ENCODE assay signal across 11 cellular contexts in genomic region chr14:61601923-61602732, GRCh38.
DNase-seq lines count a peak whose midpoint lies in the region; ATAC-seq, FAIRE-seq and TF ChIP-seq lines count a peak whose summit lies in the region.
"Had no signal": no experiment of that assay in that cellular context is flagged by ENCODE, and none has a peak within 500 bp of the region (broad histone marks: within the 10 kb centered on the region; RNA-seq: fewer than 3 reads in every experiment).

No MANE protein-coding gene starts in this region.

- H3K56ac ChIP-seq in H9 (ENCODE audit: insufficient read length, low read depth, low read length): no peak overlapping the region
- no peak overlapping the region for H3K56ac ChIP-seq in H1 (replicated peaks; ENCODE audit: insufficient read length, low read depth, low read length)

- no peak overlapping the region for H3K4me3 ChIP-seq in H1 (ENCODE audit: extremely low read depth in 1 of 4, insufficient read depth in 2 of 4, low read depth in 3 of 4, low read length in 4 of 4)
- H3K4me3 ChIP-seq in parathyroid adenoma (ENCODE audit: low read depth, low read length): no peak overlapping the region
- H3K4me3 ChIP-seq in CD8-positive, alpha-beta T cell (ENCODE audit: low read depth, low read length): no peak overlapping the region

- H3K4ac ChIP-seq in H9 (ENCODE audit: low read depth, low read length) (no peak overlapping the region), H1 (replicated peaks; ENCODE audit: insufficient read length, low read depth, low read length) (no peak overlapping the region)

- WGBS in H9 (ENCODE audit: extremely low coverage, insufficient read length, low lambda C conversion rate): no CpG with 5 or more reads among the region's 13 CpGs
- 76% methylated on average over 13 of the region's 13 CpGs; no CpG with 5 or more reads in 1 of the 2 experiments for WGBS in H1 (ENCODE audit: extremely low coverage in 1 of 2, insufficient coverage in 1 of 2, insufficient read length in 1 of 2, insufficient replicate concordance in 2 of 2, low coverage in 1 of 2, low lambda C conversion rate in 2 of 2, missing lambda C conversion rate in 1 of 2), 2 experiments

- H3K27ac Mint-ChIP-seq in H9: peak overlapping the region in 1 of 3 experiments; percentile 55; a peak in 2 of 7 replicates
- no peak overlapping the region for H3K27ac Mint-ChIP-seq in activated naive CD4-positive, alpha-beta T cell treated with anti-CD3 and anti-CD28 coated beads, Interleukin-2, amount 10 ng/mL, durations not matched to agents 7 days and 5 days
- H3K27ac Mint-ChIP-seq in CD8-positive, alpha-beta T cell: no peak overlapping the region
- H3K27ac Mint-ChIP-seq: T-helper 1 cell treated with Interleukin-12 subunit alpha and Interleukin-12 subunit beta and Interleukin-4 antibody, amounts not matched to agents 30 μg/mL and 1 μg/mL, for 36 hours had no signal

- H4K91ac ChIP-seq in H9 (ENCODE audit: insufficient read length, low read depth, low read length) (no peak overlapping the region), H1 (replicated peaks; ENCODE audit: insufficient read length, low read length) (no peak overlapping the region)

- CTCF ChIA-PET in H1 (lab: Charles Lee; ENCODE audit: partially characterized antibody): interaction anchor here (0.8 to 1.0 kb wide), 2 partner anchors 13 to 133 kb away, joined by 3 to 4 read pairs; no protein-coding TSS in a partner anchor
- CTCF ChIA-PET in activated naive CD4-positive, alpha-beta T cell treated with anti-CD3 and anti-CD28 coated beads, Interleukin-2, amount 10 ng/mL, durations not matched to agents 7 days and 5 days (lab: Charles Lee): no interaction called here
- CTCF ChIA-PET in CD8-positive, alpha-beta T cell (lab: Charles Lee): no interaction called here

- no peaks in the 10 kb centered on the region for H3K36me3 ChIP-seq in H1 (ENCODE audit: control insufficient read depth in 2 of 4, insufficient read depth in 4 of 4, low read length in 3 of 4)
- H3K36me3 ChIP-seq in parathyroid adenoma (ENCODE audit: control insufficient read depth, insufficient read depth, low read length): no peaks in the 10 kb centered on the region
- no peaks in the 10 kb centered on the region for H3K36me3 ChIP-seq in CD8-positive, alpha-beta T cell (ENCODE audit: insufficient read depth, low read length)

- DNase-seq in H9 (no peak), NOMO-1 treated with DMSO at 0.1 percent for 48 hours (lab: John Stamatoyannopoulos, UW; ENCODE audit: unreplicated experiment) (peak; percentile 86), H1 (ENCODE audit: low read depth in 1 of 2, low spot score in 2 of 2) (no peak)
- DNase-seq in activated naive CD4-positive, alpha-beta T cell treated with anti-CD3 and anti-CD28 coated beads, Interleukin-2, amount 10 ng/mL, durations not matched to agents 7 days and 5 days: no peak
- no peak for DNase-seq in CD8-positive, alpha-beta T cell
- DNase-seq: DMS153 had no signal

- H2BK120ac ChIP-seq in H9 (ENCODE audit: low read depth, low read length, poor library complexity, severe bottlenecking) (no peak overlapping the region), H1 (replicated peaks; ENCODE audit: low read depth, low read length) (no peak overlapping the region)

- intact Hi-C loops in CD8-positive, alpha-beta T cell (cut with DNase I, micrococcal nuclease): no loop called here

- no peak overlapping the region for H3T11ph ChIP-seq in H9 (ENCODE audit: low read length)

- no peak overlapping the region for H3K4me3 Mint-ChIP-seq in H9
- no peak overlapping the region for H3K4me3 Mint-ChIP-seq in activated naive CD4-positive, alpha-beta T cell treated with anti-CD3 and anti-CD28 coated beads, Interleukin-2, amount 10 ng/mL, durations not matched to agents 7 days and 5 days
- H3K4me3 Mint-ChIP-seq in CD8-positive, alpha-beta T cell: no peak overlapping the region
- H3K4me3 Mint-ChIP-seq: T-helper 1 cell treated with Interleukin-12 subunit alpha and Interleukin-12 subunit beta and Interleukin-4 antibody, amounts not matched to agents 30 μg/mL and 1 μg/mL, for 36 hours had no signal

- H3K9me3 Mint-ChIP-seq in H9: no peaks in the 10 kb centered on the region
- peaks cover 6% of the 10 kb centered on the region for H3K9me3 Mint-ChIP-seq in activated naive CD4-positive, alpha-beta T cell treated with anti-CD3 and anti-CD28 coated beads, Interleukin-2, amount 10 ng/mL, durations not matched to agents 7 days and 5 days
- H3K9me3 Mint-ChIP-seq in CD8-positive, alpha-beta T cell: no peaks in the 10 kb centered on the region

- H3K18ac ChIP-seq in H9 (ENCODE audit: insufficient read length, low read depth, low read length): no peak overlapping the region
- H3K18ac ChIP-seq in H1 (ENCODE audit: extremely low read depth, low read length): no peak overlapping the region

- no peak for TF ChIP-seq EP300 in H1 (IDR thresholded peaks at IDR 0.05; ENCODE audit: borderline replicate concordance in 1 of 2, low read depth in 2 of 2, low read length in 2 of 2)

- no peak for ATAC-seq in CD8-positive, alpha-beta T cell
- ATAC-seq in HG02973 (IDR thresholded peaks at IDR 0.05; ENCODE audit: unreplicated experiment) (no peak), HG03159 (IDR thresholded peaks at IDR 0.05; ENCODE audit: unreplicated experiment) (no peak)

- H2AK5ac ChIP-seq in H9 (ENCODE audit: insufficient read length, low read length) (no peak overlapping the region), H1 (ENCODE audit: low read depth, low read length) (no peak overlapping the region)

- H4K8ac ChIP-seq in H9 (replicated peaks; ENCODE audit: insufficient read length, low read depth, low read length) (no peak overlapping the region), H1 (ENCODE audit: extremely low read depth, insufficient read depth, low read length) (no peak overlapping the region)

- POLR2A ChIA-PET in H1 (lab: Charles Lee; ENCODE audit: partially characterized antibody): interaction anchor here (1.0 kb wide), 1 partner anchor 159 kb away, joined by 3 read pairs; no protein-coding TSS in a partner anchor
- POLR2A ChIA-PET in CD8-positive, alpha-beta T cell (lab: Charles Lee): no interaction called here

- no peaks in the 10 kb centered on the region for H3K9me3 ChIP-seq in H9 (ENCODE audit: control insufficient read depth, low read depth, low read length)
- H3K9me3 ChIP-seq in H1 (ENCODE audit: insufficient read depth in 2 of 2, low read depth in 1 of 2, low read length in 1 of 2): no peaks in the 10 kb centered on the region
- no peaks in the 10 kb centered on the region for H3K9me3 ChIP-seq in parathyroid adenoma (ENCODE audit: control insufficient read depth, low read length)
- H3K9me3 ChIP-seq in CD8-positive, alpha-beta T cell (ENCODE audit: low read length): no peaks in the 10 kb centered on the region

- H3K23me2 ChIP-seq in H9 (ENCODE audit: insufficient read length, low read depth, low read length, poor library complexity, severe bottlenecking): no peaks in the 10 kb centered on the region
- no peaks in the 10 kb centered on the region for H3K23me2 ChIP-seq in H1 (ENCODE audit: low read depth, low read length)

- no peaks in the 10 kb centered on the region for H3K27me3 Mint-ChIP-seq in H9 (ENCODE audit: low read depth)
- no peaks in the 10 kb centered on the region for H3K27me3 Mint-ChIP-seq in activated naive CD4-positive, alpha-beta T cell treated with anti-CD3 and anti-CD28 coated beads, Interleukin-2, amount 10 ng/mL, durations not matched to agents 7 days and 5 days
- no peaks in the 10 kb centered on the region for H3K27me3 Mint-ChIP-seq in CD8-positive, alpha-beta T cell (ENCODE audit: low read depth)

- H3K23ac ChIP-seq in H9 (ENCODE audit: insufficient read length, low read depth, low read length): no peak overlapping the region
- H3K23ac ChIP-seq in H1 (ENCODE audit: insufficient read length): no peak overlapping the region

- H3K4me1 Mint-ChIP-seq in H9: peaks cover 39 to 41% of the 10 kb centered on the region in 2 experiments
- peaks cover 19% of the 10 kb centered on the region for H3K4me1 Mint-ChIP-seq in activated naive CD4-positive, alpha-beta T cell treated with anti-CD3 and anti-CD28 coated beads, Interleukin-2, amount 10 ng/mL, durations not matched to agents 7 days and 5 days
- peaks cover 10% of the 10 kb centered on the region for H3K4me1 Mint-ChIP-seq in CD8-positive, alpha-beta T cell (ENCODE audit: low read depth)

- H3K14ac ChIP-seq in H9 (ENCODE audit: insufficient read depth, low read length) (no peak overlapping the region), H1 (ENCODE audit: insufficient read length) (no peak overlapping the region)

- no peak overlapping the region for H2BK5ac ChIP-seq in H9 (ENCODE audit: insufficient read length, low read length)
- no peak overlapping the region for H2BK5ac ChIP-seq in H1 (ENCODE audit: low read depth, low read length)

- H3K4me1 ChIP-seq in H9 (ENCODE audit: insufficient read depth, low read length): peaks cover 10% of the 10 kb centered on the region
- H3K4me1 ChIP-seq in H1 (replicated peaks in 1 of 4; ENCODE audit: control insufficient read depth in 3 of 4, insufficient read depth in 4 of 4, low read length in 3 of 4): peaks cover 0 to 5% (median 3%) of the 10 kb centered on the region in 4 experiments; a peak in 5 of 7 replicates
- no peaks in the 10 kb centered on the region for H3K4me1 ChIP-seq in parathyroid adenoma
- H3K4me1 ChIP-seq in CD8-positive, alpha-beta T cell (ENCODE audit: insufficient read depth, low read length): peaks cover 10% of the 10 kb centered on the region

- TF ChIP-seq CTCF in H9 (conservative IDR thresholded peaks at IDR 0.05) (no peak), H1 (IDR thresholded peaks at IDR 0.05; ENCODE audit: control extremely low read depth in 1 of 3, insufficient read depth in 1 of 3, low read depth in 1 of 3, low read length in 3 of 3) (no peak), parathyroid adenoma (IDR thresholded peaks at IDR 0.05) (no peak)
- no peak for TF ChIP-seq CTCF in CD8-positive, alpha-beta T cell (IDR thresholded peaks at IDR 0.05)

- no peaks in the 10 kb centered on the region for H3K36me3 Mint-ChIP-seq in H9 (ENCODE audit: insufficient read depth in 1 of 3, low read depth in 3 of 3)
- H3K36me3 Mint-ChIP-seq in activated naive CD4-positive, alpha-beta T cell treated with anti-CD3 and anti-CD28 coated beads, Interleukin-2, amount 10 ng/mL, durations not matched to agents 7 days and 5 days: peaks cover 4% of the 10 kb centered on the region
- H3K36me3 Mint-ChIP-seq in CD8-positive, alpha-beta T cell: no peaks in the 10 kb centered on the region

- H3K27ac ChIP-seq in H9 (ENCODE audit: insufficient read length, low read depth, low read length) (no peak overlapping the region), H1 (ENCODE audit: low read depth, low read length) (no peak overlapping the region), parathyroid adenoma (no peak overlapping the region)
- no peak overlapping the region for H3K27ac ChIP-seq in CD8-positive, alpha-beta T cell (ENCODE audit: low read depth, low read length)

- no peak for FAIRE-seq in H1 (lab: Jason Lieb, UNC)
- FAIRE-seq: endothelial cell of umbilical vein had no signal

- H2AFZ ChIP-seq in H9 (ENCODE audit: low read length) (peak overlapping the region; percentile 36), H1 (ENCODE audit: low read length) (0 out of 2 replicates have a peak overlapping the region, but pooled peaks have one; percentile 42), parathyroid adenoma (peak overlapping the region; percentile 35)

- H2BK15ac ChIP-seq in H9 (ENCODE audit: low read depth, low read length): no peak overlapping the region
- no peak overlapping the region for H2BK15ac ChIP-seq in H1 (ENCODE audit: low read length)

- no peak overlapping the region for H2BK20ac ChIP-seq in H9 (ENCODE audit: low read depth, low read length, poor library complexity, severe bottlenecking)
- H2BK20ac ChIP-seq in H1 (ENCODE audit: low read length): no peak overlapping the region

- no peak overlapping the region for H3K9ac ChIP-seq in H9 (ENCODE audit: extremely low read depth, insufficient read length, low read length)
- no peak overlapping the region for H3K9ac ChIP-seq in H1 (replicated peaks in 1 of 4; ENCODE audit: extremely low read depth in 1 of 4, low read depth in 3 of 4, low read length in 3 of 4)
- H3K9ac ChIP-seq in parathyroid adenoma: no peak overlapping the region

- no peak for TF ChIP-seq POLR2A in H1 (IDR thresholded peaks at IDR 0.05; ENCODE audit: control extremely low read depth in 1 of 2, low read depth in 2 of 2, low read length in 2 of 2)

- H3K79me2 ChIP-seq in H9 (ENCODE audit: insufficient read depth, low read length): no peaks in the 10 kb centered on the region
- H3K79me2 ChIP-seq in H1 (ENCODE audit: control insufficient read depth in 1 of 2, insufficient read depth in 2 of 2, low read length in 2 of 2): no peaks in the 10 kb centered on the region; a peak in 1 of 4 replicates
- no peaks in the 10 kb centered on the region for H3K79me2 ChIP-seq in parathyroid adenoma

- H4K20me1 ChIP-seq in H9 (ENCODE audit: control insufficient read depth, insufficient read depth, insufficient read length): no peaks in the 10 kb centered on the region
- H4K20me1 ChIP-seq in H1 (replicated peaks in 1 of 2; ENCODE audit: control insufficient read depth in 1 of 2, insufficient read depth in 2 of 2, low read length in 2 of 2): no peaks in the 10 kb centered on the region

- H3K4me2 ChIP-seq in H9 (ENCODE audit: insufficient read depth, insufficient read length, low read length): peak overlapping the region; percentile 9
- no peak overlapping the region for H3K4me2 ChIP-seq in H1 (ENCODE audit: insufficient read depth in 1 of 2, low read depth in 2 of 2, low read length in 2 of 2)
- no peak overlapping the region for H3K4me2 ChIP-seq in parathyroid adenoma (ENCODE audit: low read length)

- H3K27me3 ChIP-seq in H9 (ENCODE audit: insufficient read depth, low read length) (no peaks in the 10 kb centered on the region), H1 (replicated peaks in 1 of 4; ENCODE audit: control insufficient read depth in 3 of 4, extremely low read depth in 1 of 4, insufficient read depth in 3 of 4, low read length in 3 of 4) (no peaks in the 10 kb centered on the region), parathyroid adenoma (ENCODE audit: control insufficient read depth, insufficient read depth, low read length) (no peaks in the 10 kb centered on the region)
- H3K27me3 ChIP-seq in CD8-positive, alpha-beta T cell (ENCODE audit: insufficient read depth, low read length): no peaks in the 10 kb centered on the region

- H4K5ac ChIP-seq in H9 (ENCODE audit: insufficient read length, low read depth, low read length): no peak overlapping the region
- H4K5ac ChIP-seq in H1 (ENCODE audit: insufficient read length, low read depth, low read length): no peak overlapping the region

- H3K79me1 ChIP-seq in H9 (ENCODE audit: insufficient read depth, low read depth, low read length, poor library complexity, severe bottlenecking) (no peaks in the 10 kb centered on the region), H1 (ENCODE audit: low read depth, low read length) (no peaks in the 10 kb centered on the region)

- H2BK12ac ChIP-seq in H9 (ENCODE audit: insufficient read length, low read depth, low read length): no peak overlapping the region
- peak overlapping the region; percentile 20; the same call in 1 of the 2 replicates for H2BK12ac ChIP-seq in H1 (ENCODE audit: low read depth, low read length)

- no peak for TF ChIP-seq RAD21 in H1 (IDR thresholded peaks at IDR 0.05 in 1 of 2, conservative IDR thresholded peaks at IDR 0.05 in 1 of 2; ENCODE audit: low read depth in 2 of 2, low read length in 2 of 2)
